ENCODE assay signal across 18 cellular contexts in genomic region chr12:38544357-38545066, GRCh38.
DNase-seq lines count a peak whose midpoint lies in the region; ATAC-seq and TF ChIP-seq lines count a peak whose summit lies in the region.
"Had no signal": no experiment of that assay in that cellular context is flagged by ENCODE, and none has a peak within 500 bp of the region (broad histone marks: within the 10 kb centered on the region; RNA-seq: fewer than 3 reads in every experiment).

No MANE protein-coding gene starts in this region.

- no peak overlapping the region for H3K27ac ChIP-seq in breast epithelium
- H3K27ac ChIP-seq: ascending aorta, neutrophil had no signal

- H3K9ac ChIP-seq in NT2/D1 (ENCODE audit: insufficient read length, low read depth): no peak overlapping the region

- H3K36me3 ChIP-seq in breast epithelium (no peaks in the 10 kb centered on the region), NT2/D1 (ENCODE audit: insufficient read depth, insufficient read length, low read length) (no peaks in the 10 kb centered on the region)
- H3K36me3 ChIP-seq: ascending aorta, neutrophil had no signal

- TF ChIP-seq CTCF in MCF 10A (IDR thresholded peaks at IDR 0.05; ENCODE audit: unreplicated experiment) (no peak), breast epithelium (IDR thresholded peaks at IDR 0.05) (no peak), epithelial cell of proximal tubule (conservative IDR thresholded peaks at IDR 0.05; ENCODE audit: low read depth, low read length) (peak; percentile 25)

- no peak overlapping the region for H3K4me3 Mint-ChIP-seq in MCF 10A (ENCODE audit: unreplicated experiment)

- no TSS peak for BruUV-seq in MCF 10A (replicated peaks; lab: Mats Ljungman, UMichigan)

- H3K27ac Mint-ChIP-seq in MCF 10A (ENCODE audit: low read depth, unreplicated experiment): no peak overlapping the region

- H3K4me1 ChIP-seq in breast epithelium: no peaks in the 10 kb centered on the region
- H3K4me1 ChIP-seq in NT2/D1 (ENCODE audit: insufficient read depth, insufficient read length): no peaks in the 10 kb centered on the region
- H3K4me1 ChIP-seq: ascending aorta had no signal

- no peaks in the 10 kb centered on the region for H3K27me3 ChIP-seq in breast epithelium
- H3K27me3 ChIP-seq in NT2/D1 (ENCODE audit: insufficient read depth, insufficient read length): no peaks in the 10 kb centered on the region
- H3K27me3 ChIP-seq: ascending aorta, neutrophil had no signal

- no peak overlapping the region for H3K4me3 ChIP-seq in breast epithelium
- no peak overlapping the region for H3K4me3 ChIP-seq in NT2/D1 (ENCODE audit: insufficient read length, low read depth)
- no peak overlapping the region for H3K4me3 ChIP-seq in epithelial cell of proximal tubule (ENCODE audit: low read depth, low read length)
- H3K4me3 ChIP-seq: ascending aorta, lung had no signal

- POLR2A ChIA-PET in MCF 10A (lab: Yijun Ruan, JAX): interaction anchor here (0.7 kb wide), 1 partner anchor 64 kb away, joined by 3 read pairs; no protein-coding TSS in a partner anchor

- DNase-seq in MCF 10A (ENCODE audit: unreplicated experiment) (peak; percentile 9), breast epithelium (ENCODE audit: low spot score in 2 of 2) (no peak), NT2/D1 (ENCODE audit: low read depth, low spot score) (peak; percentile 35), epithelial cell of proximal tubule (ENCODE audit: low read depth) (no peak), posterior vena cava (ENCODE audit: low spot score) (no peak)
- DNase-seq: activated CD8-positive, alpha-beta memory T cell treated with anti-CD3 and anti-CD28 coated beads for 24 hours; activated effector memory CD4-positive, alpha-beta T cell treated with Interleukin-2 at 50 U/mL for 16 hours; COR-L47; dermis blood vessel endothelial cell; IMR-90; NCI-H1694; NCI-H69 had no signal

- H3K9me3 ChIP-seq in breast epithelium (no peaks in the 10 kb centered on the region), NT2/D1 (ENCODE audit: insufficient read depth, low read length) (no peaks in the 10 kb centered on the region)
- H3K9me3 ChIP-seq: ascending aorta, neutrophil had no signal

- ATAC-seq in HG02610 (IDR thresholded peaks at IDR 0.05; ENCODE audit: unreplicated experiment): no peak
- no peak for ATAC-seq in activated CD4-positive, CD25-positive, alpha-beta regulatory T cell treated with anti-CD3 and anti-CD28 coated beads, Interleukin-2, amount 50 U/mL, for 24 hours
- no peak for ATAC-seq in HG02885 (IDR thresholded peaks at IDR 0.05; ENCODE audit: poor library complexity, unreplicated experiment)

- H3K27me3 Mint-ChIP-seq in MCF 10A (ENCODE audit: insufficient read depth, unreplicated experiment): no peaks in the 10 kb centered on the region

- CTCF ChIA-PET in MCF 10A (lab: Yijun Ruan, JAX): interaction anchor here (0.7 kb wide), 1 partner anchor 116 kb away, joined by 3 read pairs; no protein-coding TSS in a partner anchor

- H3K36me3 Mint-ChIP-seq in MCF 10A (ENCODE audit: insufficient read depth, unreplicated experiment): no peaks in the 10 kb centered on the region

- H3K4me1 Mint-ChIP-seq in MCF 10A (ENCODE audit: insufficient read depth, unreplicated experiment): peaks cover 14% of the 10 kb centered on the region

- intact Hi-C loops in MCF 10A (cut with micrococcal nuclease) (no loop called here), breast epithelium (cut with DNase I; ENCODE audit: low total_unique reads) (no loop called here), posterior vena cava (cut with DNase I) (no loop called here)

- H3K9me3 Mint-ChIP-seq in MCF 10A (ENCODE audit: unreplicated experiment): no peaks in the 10 kb centered on the region

- no peak for TF ChIP-seq POLR2A in breast epithelium (IDR thresholded peaks at IDR 0.05)

Comparison
In these comparisons a context has a peak if more than half of its experiments do, and no peak if none do; other contexts are left out.
1. DNase-seq: peak in MCF 10A (single experiment) and NT2/D1 (single experiment); none in breast epithelium (0 of 2), epithelial cell of proximal tubule (single experiment) and posterior vena cava (single experiment).